ENCODE assay signal across 11 cellular contexts in the genomic region with DNA sequence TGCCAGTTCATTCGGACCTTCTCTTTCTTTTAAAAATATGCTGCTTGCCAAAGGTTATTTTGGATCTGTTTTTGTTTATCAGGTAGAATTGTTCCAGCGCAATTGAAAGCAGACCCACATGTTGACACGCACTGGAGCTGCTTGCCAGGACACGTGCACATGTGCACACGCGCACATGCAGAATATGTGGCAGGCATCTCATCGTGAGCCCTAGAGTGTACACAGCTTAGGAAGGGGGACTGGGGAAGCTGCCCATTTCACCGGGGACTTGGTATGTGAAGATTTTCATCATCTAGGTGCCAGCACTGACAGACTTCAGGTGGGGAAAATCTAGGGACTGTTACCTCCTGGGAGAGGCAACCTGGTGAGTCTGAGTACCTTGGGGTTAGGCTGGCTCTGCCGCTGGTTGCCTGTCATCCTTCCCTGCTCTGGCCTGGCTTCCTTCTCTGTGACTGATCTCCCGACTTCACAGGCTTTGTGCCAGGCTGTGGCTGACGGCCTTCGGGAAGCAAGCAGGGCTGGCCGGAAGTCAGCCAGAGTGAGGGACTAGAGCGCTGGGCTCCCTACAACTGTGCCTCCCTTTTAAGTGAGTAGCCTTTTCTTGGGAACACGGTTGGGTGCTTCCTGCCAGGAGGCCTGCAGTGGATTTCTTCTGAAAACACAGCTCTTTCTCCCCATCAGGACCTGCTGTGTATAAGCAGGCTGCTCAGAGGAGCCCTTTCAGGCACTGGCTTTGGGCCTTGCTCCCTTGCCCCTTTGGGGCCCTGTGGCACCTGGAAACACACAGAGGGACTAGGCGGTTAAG.
DNase-seq lines count a peak whose midpoint lies in the region; FAIRE-seq and TF ChIP-seq lines count a peak whose summit lies in the region.
"Had no signal": no experiment of that assay in that cellular context is flagged by ENCODE, and none has a peak within 500 bp of the region (broad histone marks: within the 10 kb centered on the region; RNA-seq: fewer than 3 reads in every experiment).

No MANE protein-coding gene starts in this region.

- POLR2A ChIA-PET in HEK293 (lab: Yijun Ruan, JAX) (no interaction called here), GM10248 (lab: Yijun Ruan, JAX) (no interaction called here)

- H3K9me3 ChIP-seq in HEK293 (ENCODE audit: control insufficient read depth, insufficient read depth, low read depth, low read length) (no peaks in the 10 kb centered on the region), kidney (ENCODE audit: control insufficient read depth in 1 of 2, low read length in 2 of 2) (no peaks in the 10 kb centered on the region)

- CTCF ChIA-PET in HEK293 (lab: Yijun Ruan, JAX) (interaction anchor here (0.6 kb wide), 1 partner anchor 112 kb away, joined by 3 read pairs; no protein-coding TSS in a partner anchor), GM10248 (lab: Yijun Ruan, JAX) (interaction anchor here (2.6 kb wide), 1 partner anchor 10 kb away, joined by 6 read pairs; no protein-coding TSS in a partner anchor)

- H3K27ac ChIP-seq in HEK293 (ENCODE audit: extremely low read depth, low read depth, low read length) (no peak overlapping the region), kidney (ENCODE audit: low read depth in 2 of 2, low read length in 2 of 2) (no peak overlapping the region)

- H3K9ac ChIP-seq in kidney (ENCODE audit: low read length in 2 of 2), result no peak overlapping the region

- no peak for TF ChIP-seq CTCF in HEK293 (tag by site-specific recombination; IDR thresholded peaks at IDR 0.05)
- TF ChIP-seq CTCF in bronchial epithelial cell (IDR thresholded peaks at IDR 0.05; ENCODE audit: insufficient read depth, low read length, severe bottlenecking), result no peak
- no peak for TF ChIP-seq CTCF in kidney (IDR thresholded peaks at IDR 0.05; ENCODE audit: borderline replicate concordance, extremely low read depth, insufficient read depth)
- TF ChIP-seq CTCF in GM10248 (IDR thresholded peaks at IDR 0.05; ENCODE audit: control extremely low read depth, extremely low read depth, low read depth, missing control alignments), result no peak

- H3K4me3 ChIP-seq in HEK293 (ENCODE audit: low read depth, low read length), result no peak overlapping the region
- H3K4me3 ChIP-seq in bronchial epithelial cell (ENCODE audit: low read depth, low read length), result no peak overlapping the region
- no peak overlapping the region for H3K4me3 ChIP-seq in kidney (ENCODE audit: low read length in 2 of 2)

- peaks cover 11% of the 10 kb centered on the region for H3K4me1 ChIP-seq in HEK293 (ENCODE audit: control insufficient read depth, insufficient read depth, low read length)
- H3K4me1 ChIP-seq in kidney (ENCODE audit: control insufficient read depth in 1 of 2, insufficient read depth in 1 of 2, low read depth in 1 of 2, low read length in 2 of 2), result peaks cover 0 to 9% of the 10 kb centered on the region in 2 donors

- DNase-seq in bronchial epithelial cell (ENCODE audit: low read depth) (peak; percentile 23), kidney (peak; percentile 85), stromal cell of bone marrow (ENCODE audit: low read depth) (peak; percentile 44), NCI-H345 treated with DMSO at 0.1 percent for 48 hours (lab: John Stamatoyannopoulos, UW; ENCODE audit: unreplicated experiment) (no peak), COLO829 (ENCODE audit: low spot score) (no peak), DMS153 treated with DMSO at 0.1 percent for 48 hours (lab: John Stamatoyannopoulos, UW; ENCODE audit: unreplicated experiment) (no peak), GM10248 (ENCODE audit: extremely low spot score) (no peak)
- DNase-seq: activated naive CD4-positive, alpha-beta T cell treated with Interleukin-2 at 50 U/mL for 16 hours; NCI-H526 treated with DMSO at 0.1 percent for 48 hours had no signal

- H3K36me3 ChIP-seq in HEK293 (ENCODE audit: control insufficient read depth in 2 of 2, insufficient read depth in 1 of 2, low read length in 2 of 2), result peaks cover 0 to 13% of the 10 kb centered on the region in 2 experiments; a peak in 1 of 3 replicates
- peaks cover 2% of the 10 kb centered on the region for H3K36me3 ChIP-seq in bronchial epithelial cell (ENCODE audit: control insufficient read depth, insufficient read depth, low read length)
- peaks cover 0 to 3% of the 10 kb centered on the region in 2 donors for H3K36me3 ChIP-seq in kidney (ENCODE audit: control insufficient read depth in 1 of 2, insufficient read depth in 2 of 2, low read length in 2 of 2)

- intact Hi-C loops in kidney (cut with DNase I), result no loop called here

- FAIRE-seq in bronchial epithelial cell (lab: Jason Lieb, UNC) (no peak), kidney (lab: Jason Lieb, UNC) (no peak)
- FAIRE-seq: TTC549 had no signal

- H3K27me3 ChIP-seq in bronchial epithelial cell (ENCODE audit: control insufficient read depth, insufficient read depth, low read length), result no peaks in the 10 kb centered on the region

TF ChIP-seq in HEK293, 187 proteins besides CTCF, POLR2A, EP300 and RAD21:
- TF ChIP-seq ZNF155 (tag by site-specific recombination; IDR thresholded peaks at IDR 0.05) (no peak), GFI1B (tag by site-specific recombination; IDR thresholded peaks at IDR 0.05) (no peak), BCL6B (tag by site-specific recombination; IDR thresholded peaks at IDR 0.05) (no peak), ZNF707 (tag by site-specific recombination; IDR thresholded peaks at IDR 0.05) (no peak), ZNF239 (tag by site-specific recombination; IDR thresholded peaks at IDR 0.05) (no peak), ZNF354C (tag by site-specific recombination; IDR thresholded peaks at IDR 0.05; ENCODE audit: borderline replicate concordance, low read depth) (no peak), ZIC2 (tag by site-specific recombination; IDR thresholded peaks at IDR 0.05) (peak; percentile 46; the same call in 1 of the 2 replicates)

Comparison
In these comparisons a context has a peak if more than half of its experiments do, and no peak if none do; other contexts are left out.
1. DNase-seq: peak in bronchial epithelial cell (single experiment), kidney (single experiment) and stromal cell of bone marrow (single experiment); none in NCI-H345 treated with DMSO at 0.1 percent for 48 hours (single experiment), COLO829 (single experiment), DMS153 treated with DMSO at 0.1 percent for 48 hours (single experiment) and GM10248 (single experiment).